ENCODE assay signal across 8 cellular contexts in the genomic region with DNA sequence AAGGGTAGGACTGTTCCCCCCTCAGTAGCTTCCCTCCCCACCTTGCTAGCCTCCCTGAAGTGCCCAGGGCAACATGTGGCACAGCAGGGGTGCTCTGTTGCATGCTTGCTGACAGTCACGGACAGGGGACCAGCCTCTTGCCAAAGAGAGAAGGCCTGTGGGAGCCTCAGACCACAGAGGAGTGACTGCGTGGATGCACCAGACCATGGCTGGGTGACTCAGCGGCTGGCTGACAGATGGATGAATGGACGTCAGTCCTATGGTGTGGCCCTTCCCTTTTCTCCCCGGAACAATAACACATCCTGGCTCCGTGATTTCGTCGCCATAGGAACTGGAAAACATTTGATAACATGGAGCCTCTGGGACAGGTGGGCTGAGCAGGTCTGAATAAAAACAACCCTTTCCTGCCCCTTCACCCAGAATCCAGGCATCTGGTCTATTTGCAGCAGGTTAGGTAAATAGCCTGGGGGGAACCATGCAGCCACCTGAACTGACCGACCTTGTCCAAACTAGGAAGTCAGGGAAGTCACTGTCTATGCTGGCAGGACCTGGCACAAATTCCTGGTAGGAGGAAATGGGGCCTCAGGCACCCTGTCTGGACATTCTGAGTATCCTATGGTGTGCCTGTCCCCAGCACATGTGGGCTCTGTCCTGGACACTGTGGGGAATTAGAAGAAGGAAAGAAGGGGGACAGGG. TPM values are rescaled to one million over a fixed set of nuclear protein-coding genes. Genes with fewer than 3 reads are reported as not detected.
A peak's percentile ranks its signal among the peaks of the same experiment; 100 is the strongest.
DNase-seq lines count a peak whose midpoint lies in the region; ATAC-seq and TF ChIP-seq lines count a peak whose summit lies in the region.

No MANE protein-coding gene starts in this region.

- POLR2A ChIA-PET in AG04450 (lab: Yijun Ruan, JAX): interaction anchor here (0.5 to 2.0 kb wide), 2 partner anchors 74 to 122 kb away, joined by 5 to 8 read pairs; a partner anchor contains a TSS

- no peak overlapping the region for H3K4me3 Mint-ChIP-seq in T-helper 2 cell treated with Interferon-gamma antibody and Interleukin-4, amounts not matched to agents 5 μg/mL and 100 μg/mL, for 36 hours

- H3K27ac Mint-ChIP-seq in T-helper 2 cell treated with Interferon-gamma antibody and Interleukin-4, amounts not matched to agents 5 μg/mL and 100 μg/mL, for 36 hours: no peak overlapping the region

- no peaks in the 10 kb centered on the region for H3K9me3 Mint-ChIP-seq in T-helper 2 cell treated with Interferon-gamma antibody and Interleukin-4, amounts not matched to agents 5 μg/mL and 100 μg/mL, for 36 hours

- no peaks in the 10 kb centered on the region for H3K4me1 Mint-ChIP-seq in T-helper 2 cell treated with Interferon-gamma antibody and Interleukin-4, amounts not matched to agents 5 μg/mL and 100 μg/mL, for 36 hours (ENCODE audit: low read depth)

- peak overlapping the region; percentile 52 for H3K27ac ChIP-seq in AG04450 (ENCODE audit: low read depth, low read length)

- no peak for TF ChIP-seq CTCF in AG04450 (IDR thresholded peaks at IDR 0.05; ENCODE audit: low read depth, low read length)

- ATAC-seq in GM18519 (IDR thresholded peaks at IDR 0.05; ENCODE audit: low FRiP score, unreplicated experiment): no peak

- CTCF ChIA-PET in AG04450 (lab: Charles Lee): interaction anchor here (0.9 to 1.1 kb wide), 2 partner anchors 9 to 179 kb away, joined by 3 to 4 read pairs; no protein-coding TSS in a partner anchor

- no peaks in the 10 kb centered on the region for H3K36me3 Mint-ChIP-seq in T-helper 2 cell treated with Interferon-gamma antibody and Interleukin-4, amounts not matched to agents 5 μg/mL and 100 μg/mL, for 36 hours (ENCODE audit: low read depth)

- no peak overlapping the region for H3K4me3 ChIP-seq in AG04450 (ENCODE audit: low read depth, low read length)

- H3K27me3 ChIP-seq in AG04450 (ENCODE audit: control insufficient read depth, insufficient read depth, low read length): no peaks in the 10 kb centered on the region

- H3K27me3 Mint-ChIP-seq in T-helper 2 cell treated with Interferon-gamma antibody and Interleukin-4, amounts not matched to agents 5 μg/mL and 100 μg/mL, for 36 hours (ENCODE audit: low read depth): peaks cover 5% of the 10 kb centered on the region

- H3K9me3 ChIP-seq in AG04450 (ENCODE audit: control insufficient read depth, insufficient read depth, low read length): no peaks in the 10 kb centered on the region; the same call in 1 of the 2 replicates

- DNase-seq in AG04450 (ENCODE audit: low read depth, low spot score): peak; percentile 64
- DNase-seq in H4 (ENCODE audit: low spot score): peak; percentile 93
- DNase-seq in NCI-H446 (lab: John Stamatoyannopoulos, UW): peak; percentile 22 to 48
- peak; percentile 62 for DNase-seq in brain pericyte (ENCODE audit: low read depth, low spot score)
- DNase-seq in lung microvascular endothelial cell (ENCODE audit: low read depth in 2 of 2): peak; percentile 75 to 89
- DNase-seq in Ammon's horn (ENCODE audit: low spot score): no peak
- DNase-seq in T-helper 2 cell treated with Interferon-gamma antibody and Interleukin-4, amounts not matched to agents 5 μg/mL and 100 μg/mL, for 36 hours (ENCODE audit: low spot score): no peak

RNA-seq across cellular contexts. Expression of a gene that starts 53.3 kb away (rescaled TPM):
- polyA plus RNA-seq in AG04450 (2011; rRNA removed): 73.4 and 81.7 TPM in 2 replicates
- 17.2 and 22.2 TPM in 2 replicates for polyA minus RNA-seq in AG04450 (2011; rRNA and poly(A)+ RNA removed)
- 65.3 and 74.8 TPM in 2 replicates for total RNA-seq in H4 (2014; rRNA removed; shearing (Covaris generic))
- total RNA-seq in lung microvascular endothelial cell: 2.4 and 11.8 TPM in 2 replicates

Comparison
In these comparisons a context has a peak if more than half of its experiments do, and no peak if none do; other contexts are left out.
1. DNase-seq: peak in AG04450 (single experiment), H4 (single experiment), NCI-H446 (2 of 2), brain pericyte (single experiment) and lung microvascular endothelial cell (2 of 2); none in Ammon's horn (single experiment) and T-helper 2 cell treated with Interferon-gamma antibody and Interleukin-4, amounts not matched to agents 5 μg/mL and 100 μg/mL, for 36 hours (single experiment).